20 cellular contexts compared by ENCODE assay signal in the genomic region with DNA sequence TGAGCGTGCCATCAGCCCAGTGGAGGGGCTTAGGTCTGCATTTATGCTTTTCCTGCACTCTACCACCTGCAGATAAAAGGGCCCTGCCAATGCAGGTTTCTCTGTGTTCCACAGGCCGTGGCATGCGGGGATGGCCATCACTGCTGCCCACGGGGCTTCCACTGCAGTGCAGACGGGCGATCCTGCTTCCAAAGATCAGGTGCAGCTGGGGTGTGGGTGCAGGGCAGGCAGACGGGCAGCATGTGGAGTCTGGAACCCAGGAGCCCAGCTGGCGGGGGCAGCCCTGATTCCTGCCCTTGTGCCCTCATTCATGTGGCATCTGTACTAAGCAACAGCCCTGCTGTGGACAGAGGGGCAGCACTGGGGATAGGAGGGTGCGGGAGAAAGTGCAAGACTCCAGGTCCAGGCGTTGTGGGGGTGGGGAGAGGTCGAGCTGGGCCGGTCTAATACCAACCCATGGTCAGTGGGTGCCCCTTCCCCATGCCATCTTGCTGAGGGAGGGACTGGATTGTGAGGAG. TPM values are rescaled to one million over a fixed set of nuclear protein-coding genes. Genes with fewer than 3 reads are reported as not detected.
A peak's percentile ranks its signal among the peaks of the same experiment; 100 is the strongest.
DNase-seq lines count a peak whose midpoint lies in the region; ATAC-seq and TF ChIP-seq lines count a peak whose summit lies in the region.
"Had no signal": no experiment of that assay in that cellular context is flagged by ENCODE, and none has a peak within 500 bp of the region (broad histone marks: within the 10 kb centered on the region; RNA-seq: fewer than 3 reads in every experiment).

No MANE protein-coding gene starts in this region.

- peaks cover 3 to 4% of the 10 kb centered on the region in 2 donors for H3K4me1 ChIP-seq in neuronal stem cell (ENCODE audit: control insufficient read depth in 2 of 2, insufficient read depth in 1 of 2, low read depth in 1 of 2, low read length in 2 of 2)
- H3K4me1 ChIP-seq: Caco-2 had no signal

- peaks cover 0 to 2% (median 0%) of the 10 kb centered on the region in 3 experiments for H3K27me3 ChIP-seq in neuronal stem cell (ENCODE audit: control insufficient read depth in 3 of 3, insufficient read depth in 3 of 3, low read depth in 1 of 3, low read length in 3 of 3)

- peaks cover 0 to 1% of the 10 kb centered on the region in 2 donors for H3K9me3 ChIP-seq in neuronal stem cell (replicated peaks in 1 of 2; ENCODE audit: control insufficient read depth in 2 of 2, insufficient read depth in 1 of 2, low read depth in 1 of 2, low read length in 2 of 2)
- H3K9me3 ChIP-seq: Caco-2 had no signal

- no peak overlapping the region for H4K8ac ChIP-seq in neuronal stem cell (ENCODE audit: low read depth, low read length)

- H3K18ac ChIP-seq in neuronal stem cell (ENCODE audit: low read length), result peak overlapping the region; percentile 24

- peaks cover 8% of the 10 kb centered on the region for H3K79me1 ChIP-seq in neuronal stem cell (ENCODE audit: low read depth, low read length)

- DNase-seq in D341Med (ENCODE audit: low spot score) (peak; percentile 34), activated B cell treated with CpG ODN at 0.5 μM for 24 hours (no peak), neuronal stem cell (ENCODE audit: low spot score) (no peak), middle frontal gyrus (ENCODE audit: extremely low spot score, low spot score) (no peak), CD14-positive monocyte (ENCODE audit: low spot score) (no peak), SHP77 treated with DMSO at 0.1 percent for 48 hours (lab: John Stamatoyannopoulos, UW) (no peak)
- no peak for DNase-seq in activated CD4-positive, alpha-beta T cell treated with anti-CD3 and anti-CD28 coated beads, Interleukin-2, amount 10 ng/mL, durations not matched to agents 24 days and 14 days
- DNase-seq: ACHN; Caco-2; CD4-positive, CD25-positive, alpha-beta regulatory T cell; HCEC 1CT; NCI-H1694 treated with DMSO at 0.1 percent for 48 hours; NCI-H748 treated with DMSO at 0.1 percent for 48 hours; NK-92 treated with Interleukin-12 subunit alpha and Interleukin-12 subunit beta, amount 100 ng/mL, for 24 hours; OCI-M1; SIG-M5; T-helper 1 cell had no signal

- no peak overlapping the region for H3K27ac ChIP-seq in neuronal stem cell (replicated peaks; ENCODE audit: low read length)

- POLR2A ChIA-PET in activated B cell treated with CpG ODN at 0.5 μM for 24 hours (lab: Charles Lee), result interaction anchor here (0.6 to 8.7 kb wide), 7 partner anchors 18 to 207 kb away, joined by 3 to 241 read pairs (median 12); partner anchors contain the start of genes SLC25A39, TMUB2 and UBTF

- no peak overlapping the region for H2AFZ ChIP-seq in neuronal stem cell (ENCODE audit: low read length)

- H2BK12ac ChIP-seq in neuronal stem cell (ENCODE audit: low read length), result no peak overlapping the region

- no peak for TF ChIP-seq CTCF in activated B cell treated with CpG ODN at 0.5 μM for 24 hours (IDR thresholded peaks at IDR 0.05)
- TF ChIP-seq CTCF in CD14-positive monocyte (IDR thresholded peaks at IDR 0.05), result no peak

- no peak overlapping the region for H2BK5ac ChIP-seq in neuronal stem cell (ENCODE audit: low read length)

- no peaks in the 10 kb centered on the region for H3K36me3 Mint-ChIP-seq in IgD-negative memory B cell
- peaks cover 50% of the 10 kb centered on the region for H3K36me3 Mint-ChIP-seq in activated B cell treated with CpG ODN at 0.5 μM for 24 hours (ENCODE audit: low read depth)
- peaks cover 49 to 57% of the 10 kb centered on the region in 2 donors for H3K36me3 Mint-ChIP-seq in CD14-positive monocyte
- peaks cover 5% of the 10 kb centered on the region for H3K36me3 Mint-ChIP-seq in activated CD4-positive, alpha-beta T cell treated with anti-CD3 and anti-CD28 coated beads, Interleukin-2, amount 10 ng/mL, durations not matched to agents 24 days and 14 days (ENCODE audit: low read depth)
- H3K36me3 Mint-ChIP-seq: CD4-positive, CD25-positive, alpha-beta regulatory T cell had no signal

- no peak overlapping the region for H3K23ac ChIP-seq in neuronal stem cell (ENCODE audit: low read depth, low read length, poor library complexity)

- H3K4me3 ChIP-seq in neuronal stem cell (ENCODE audit: low read length in 2 of 2), result no peak overlapping the region

- no peak overlapping the region for H2BK15ac ChIP-seq in neuronal stem cell (ENCODE audit: low read length)

- intact Hi-C loops in activated B cell treated with CpG ODN at 0.5 μM for 24 hours (cut with micrococcal nuclease) (loop anchor here (1.0 to 10.0 kb wide), 8 partner anchors 18 to 965 kb away; partner anchors contain the start of genes G6PC3, HDAC5, HROB and MAP3K14), CD14-positive monocyte (cut with micrococcal nuclease) (loop anchor here in 1 of 2 donors (2.0 to 5.0 kb wide), 4 partner anchors 32 to 147 kb away; no protein-coding TSS in a partner anchor)
- intact Hi-C loops in activated CD4-positive, alpha-beta T cell treated with anti-CD3 and anti-CD28 coated beads, Interleukin-2, amount 10 ng/mL, durations not matched to agents 24 days and 14 days (cut with micrococcal nuclease), result no loop called here

- H3K4ac ChIP-seq in neuronal stem cell (ENCODE audit: low read length), result no peak overlapping the region

- H3K27ac Mint-ChIP-seq in IgD-negative memory B cell (peak overlapping the region in 2 of 3 donors; percentile 13 to 67), activated B cell treated with CpG ODN at 0.5 μM for 24 hours (peak overlapping the region; percentile 18), CD14-positive monocyte (peak overlapping the region in 2 of 7 donors; percentile 50 to 61)
- H3K27ac Mint-ChIP-seq in activated CD4-positive, alpha-beta T cell treated with anti-CD3 and anti-CD28 coated beads, Interleukin-2, amount 10 ng/mL, durations not matched to agents 24 days and 14 days, result no peak overlapping the region

- no peak for ATAC-seq in activated B cell treated with CpG ODN at 0.5 μM for 24 hours (ENCODE audit: low read depth)
- ATAC-seq: SK-N-SH treated with all-trans-retinoic acid at 6 μM for 48 hours had no signal

- peak overlapping the region; percentile 18 for H2AK5ac ChIP-seq in neuronal stem cell (ENCODE audit: low read depth, low read length)

- H4K91ac ChIP-seq in neuronal stem cell (ENCODE audit: low read depth, low read length, poor library complexity), result no peak overlapping the region

- H3K4me3 Mint-ChIP-seq in IgD-negative memory B cell (no peak overlapping the region), activated B cell treated with CpG ODN at 0.5 μM for 24 hours (no peak overlapping the region), CD14-positive monocyte (no peak overlapping the region)
- H3K4me3 Mint-ChIP-seq in activated CD4-positive, alpha-beta T cell treated with anti-CD3 and anti-CD28 coated beads, Interleukin-2, amount 10 ng/mL, durations not matched to agents 24 days and 14 days, result no peak overlapping the region

- H3K36me3 ChIP-seq in neuronal stem cell (replicated peaks in 1 of 2; ENCODE audit: control insufficient read depth in 2 of 2, insufficient read depth in 2 of 2, low read length in 2 of 2), result peaks cover 14 to 18% of the 10 kb centered on the region in 2 donors

- no CpG with 5 or more reads among the region's 12 CpGs for WGBS in neuronal stem cell (ENCODE audit: extremely low coverage in 2 of 2, insufficient read length in 2 of 2, insufficient replicate concordance in 1 of 2), 2 donors

- H3K4me1 Mint-ChIP-seq in IgD-negative memory B cell, result peaks cover 31 to 40% (median 33%) of the 10 kb centered on the region in 3 donors
- H3K4me1 Mint-ChIP-seq in activated B cell treated with CpG ODN at 0.5 μM for 24 hours, result peaks cover 65% of the 10 kb centered on the region
- peaks cover 61% of the 10 kb centered on the region for H3K4me1 Mint-ChIP-seq in CD14-positive monocyte
- peaks cover 19% of the 10 kb centered on the region for H3K4me1 Mint-ChIP-seq in activated CD4-positive, alpha-beta T cell treated with anti-CD3 and anti-CD28 coated beads, Interleukin-2, amount 10 ng/mL, durations not matched to agents 24 days and 14 days

- no peak overlapping the region for H3K4me2 ChIP-seq in neuronal stem cell (ENCODE audit: insufficient read depth, low read length, poor library complexity, severe bottlenecking)

- H3K9me3 Mint-ChIP-seq in IgD-negative memory B cell (no peaks in the 10 kb centered on the region), activated B cell treated with CpG ODN at 0.5 μM for 24 hours (no peaks in the 10 kb centered on the region), CD14-positive monocyte (peaks cover 0 to 4% (median 0%) of the 10 kb centered on the region in 7 donors)
- no peaks in the 10 kb centered on the region for H3K9me3 Mint-ChIP-seq in activated CD4-positive, alpha-beta T cell treated with anti-CD3 and anti-CD28 coated beads, Interleukin-2, amount 10 ng/mL, durations not matched to agents 24 days and 14 days

- H3K14ac ChIP-seq in neuronal stem cell (ENCODE audit: low read length), result no peak overlapping the region

- H3K27me3 Mint-ChIP-seq in IgD-negative memory B cell, result no peaks in the 10 kb centered on the region
- H3K27me3 Mint-ChIP-seq in activated B cell treated with CpG ODN at 0.5 μM for 24 hours, result no peaks in the 10 kb centered on the region
- H3K27me3 Mint-ChIP-seq in CD14-positive monocyte (ENCODE audit: low read depth in 3 of 3), result peaks cover 0 to 7% (median 0%) of the 10 kb centered on the region in 3 donors
- peaks cover 2% of the 10 kb centered on the region for H3K27me3 Mint-ChIP-seq in activated CD4-positive, alpha-beta T cell treated with anti-CD3 and anti-CD28 coated beads, Interleukin-2, amount 10 ng/mL, durations not matched to agents 24 days and 14 days

- H3K9ac ChIP-seq in neuronal stem cell (ENCODE audit: low read depth, low read length, poor library complexity), result no peak overlapping the region

- CTCF ChIA-PET in activated B cell treated with CpG ODN at 0.5 μM for 24 hours (lab: Charles Lee), result interaction anchor here (1.0 to 12.4 kb wide), 8 partner anchors 14 to 144 kb away, joined by 3 to 108 read pairs (median 6); no protein-coding TSS in a partner anchor

- no peak overlapping the region for H2BK120ac ChIP-seq in neuronal stem cell (ENCODE audit: low read depth, low read length)

RNA-seq across cellular contexts. Expression of gene GRN, which starts 4.5 kb away (rescaled TPM):
- polyA plus RNA-seq in IgD-negative memory B cell (219 TPM), CD14-positive monocyte (1,000 to 10,000 TPM; 1,303 to 1,960 TPM)
- total RNA-seq in activated B cell treated with CpG ODN at 0.5 μM for 24 hours, result 229 and 250 TPM in 2 replicates
- 54.1 TPM for polyA plus RNA-seq in neuronal stem cell (2013, experiment 1 of 2)
- 53.7 TPM for polyA plus RNA-seq in neuronal stem cell (2013, experiment 2 of 2)
- 33.0 and 34.6 TPM in 2 replicates for total RNA-seq in activated CD4-positive, alpha-beta T cell treated with anti-CD3 and anti-CD28 coated beads, Interleukin-2, amount 10 ng/mL, durations not matched to agents 24 days and 14 days

RNA-seq across cellular contexts. Expression of gene FAM171A2, which starts 14.0 kb away (rescaled TPM):
- polyA plus RNA-seq in IgD-negative memory B cell (0.06 TPM), CD14-positive monocyte (not detected)
- 0.49 and 0.75 TPM in 2 replicates for total RNA-seq in activated B cell treated with CpG ODN at 0.5 μM for 24 hours
- polyA plus RNA-seq in neuronal stem cell (2013, experiment 1 of 2), result 34.5 TPM
- 33.1 TPM for polyA plus RNA-seq in neuronal stem cell (2013, experiment 2 of 2)
- total RNA-seq in activated CD4-positive, alpha-beta T cell treated with anti-CD3 and anti-CD28 coated beads, Interleukin-2, amount 10 ng/mL, durations not matched to agents 24 days and 14 days, result 0.21 and 0.26 TPM in 2 replicates

RNA-seq across cellular contexts. Expression of gene SLC25A39, which starts 25.0 kb away (rescaled TPM):
- polyA plus RNA-seq in IgD-negative memory B cell, result 135 TPM
- total RNA-seq in activated B cell treated with CpG ODN at 0.5 μM for 24 hours, result 119 and 129 TPM in 2 replicates
- 84.8 TPM for polyA plus RNA-seq in neuronal stem cell (2013, experiment 1 of 2)
- 84.0 TPM for polyA plus RNA-seq in neuronal stem cell (2013, experiment 2 of 2)
- 10 to 100 TPM; 64.0 to 64.5 TPM for polyA plus RNA-seq in CD14-positive monocyte
- total RNA-seq in activated CD4-positive, alpha-beta T cell treated with anti-CD3 and anti-CD28 coated beads, Interleukin-2, amount 10 ng/mL, durations not matched to agents 24 days and 14 days, result 172 TPM in 2 replicates

RNA-seq across cellular contexts. Expression of gene ITGA2B, which starts 39.8 kb away (rescaled TPM):
- polyA plus RNA-seq in IgD-negative memory B cell, result 3.0 TPM
- not detected in 2 replicates for total RNA-seq in activated B cell treated with CpG ODN at 0.5 μM for 24 hours
- polyA plus RNA-seq in neuronal stem cell (2013, experiment 1 of 2), result 6.4 TPM
- polyA plus RNA-seq in neuronal stem cell (2013, experiment 2 of 2), result 7.5 TPM
- 1 to 10 TPM; 1.1 to 1.2 TPM for polyA plus RNA-seq in CD14-positive monocyte
- total RNA-seq in activated CD4-positive, alpha-beta T cell treated with anti-CD3 and anti-CD28 coated beads, Interleukin-2, amount 10 ng/mL, durations not matched to agents 24 days and 14 days, result 0.65 and 0.85 TPM in 2 replicates
- polyA plus RNA-seq: CD4-positive, CD25-positive, alpha-beta regulatory T cell had no signal

RNA-seq across cellular contexts. Expression of gene RUNDC3A, which starts 41.2 kb away (rescaled TPM):
- not detected for polyA plus RNA-seq in IgD-negative memory B cell
- 0.07 and 0.17 TPM in 2 replicates for total RNA-seq in activated B cell treated with CpG ODN at 0.5 μM for 24 hours
- polyA plus RNA-seq in neuronal stem cell (2013, experiment 1 of 2), result 0.25 TPM
- 0.19 TPM for polyA plus RNA-seq in neuronal stem cell (2013, experiment 2 of 2)
- under 1 TPM in 1 of 2 donors, not detected in 1; 0.22 TPM for polyA plus RNA-seq in CD14-positive monocyte
- 0.42 TPM in 1 of 2 replicates, not detected in the other for total RNA-seq in activated CD4-positive, alpha-beta T cell treated with anti-CD3 and anti-CD28 coated beads, Interleukin-2, amount 10 ng/mL, durations not matched to agents 24 days and 14 days
- total RNA-seq: NCI-H460 had no signal
